ENCODE assay signal across 24 cellular contexts in genomic region chr9:72864327-72864726, GRCh38.
"Had no signal": no experiment of that assay in that cellular context is flagged by ENCODE, and none has a peak within 500 bp of the region (broad histone marks: within the 10 kb centered on the region; RNA-seq: fewer than 3 reads in every experiment).

No MANE protein-coding gene starts in this region.

- H3K9ac ChIP-seq: neural progenitor cell had no signal

- ATAC-seq: activated CD8-positive, alpha-beta T cell treated with anti-CD3 and anti-CD28 coated beads for 36 hours; activated naive CD8-positive, alpha-beta T cell treated with anti-CD3 and anti-CD28 coated beads, Interleukin-2, amount 50 U/mL, for 24 hours; left lobe of liver; stimulated activated naive CD8-positive, alpha-beta T cell treated with anti-CD3 and anti-CD28 coated beads, Interleukin-15, Interleukin-2, amounts not matched to agents 100 U/mL and 50 U/mL, for 24 hours had no signal

- H3K27ac Mint-ChIP-seq: activated CD8-positive, alpha-beta T cell treated with anti-CD3 and anti-CD28 coated beads for 36 hours; activated naive CD4-positive, alpha-beta T cell treated with anti-CD3 and anti-CD28 coated beads, Interleukin-2, amount 10 ng/mL, durations not matched to agents 7 days and 5 days; activated naive CD8-positive, alpha-beta T cell treated with anti-CD3 and anti-CD28 coated beads, Interleukin-2, amount 50 U/mL, for 24 hours; activated T-cell treated with anti-CD3 and anti-CD28 coated beads, Interleukin-2, amount 50 U/mL, for 24 hours; neural progenitor cell; progenitor cell of endocrine pancreas had no signal

- H3K27me3 ChIP-seq: brain microvascular endothelial cell, dorsolateral prefrontal cortex, neural progenitor cell, right atrium auricular region, transverse colon, uterus had no signal

- H3K4me1 Mint-ChIP-seq: activated naive CD4-positive, alpha-beta T cell treated with anti-CD3 and anti-CD28 coated beads, Interleukin-2, amount 10 ng/mL, durations not matched to agents 7 days and 5 days; activated naive CD8-positive, alpha-beta T cell treated with anti-CD3 and anti-CD28 coated beads, Interleukin-2, amount 50 U/mL, for 24 hours; neural progenitor cell had no signal

- H3K36me3 ChIP-seq: brain microvascular endothelial cell, neural progenitor cell, right atrium auricular region, transverse colon, uterus had no signal

- H3K4me1 ChIP-seq: neural progenitor cell, right atrium auricular region, transverse colon, uterus had no signal

- H3K4me3 Mint-ChIP-seq: activated CD8-positive, alpha-beta T cell treated with anti-CD3 and anti-CD28 coated beads for 36 hours; activated naive CD4-positive, alpha-beta T cell treated with anti-CD3 and anti-CD28 coated beads, Interleukin-2, amount 10 ng/mL, durations not matched to agents 7 days and 5 days; activated naive CD8-positive, alpha-beta T cell treated with anti-CD3 and anti-CD28 coated beads, Interleukin-2, amount 50 U/mL, for 24 hours; activated T-cell treated with anti-CD3 and anti-CD28 coated beads, Interleukin-2, amount 50 U/mL, for 24 hours; neural progenitor cell had no signal

- H3K36me3 Mint-ChIP-seq: activated naive CD4-positive, alpha-beta T cell treated with anti-CD3 and anti-CD28 coated beads, Interleukin-2, amount 10 ng/mL, durations not matched to agents 7 days and 5 days had no signal

- H3K4me2 ChIP-seq: neural progenitor cell had no signal

- H3K9me3 Mint-ChIP-seq: activated CD8-positive, alpha-beta T cell treated with anti-CD3 and anti-CD28 coated beads for 36 hours; activated naive CD4-positive, alpha-beta T cell treated with anti-CD3 and anti-CD28 coated beads, Interleukin-2, amount 10 ng/mL, durations not matched to agents 7 days and 5 days; activated naive CD8-positive, alpha-beta T cell treated with anti-CD3 and anti-CD28 coated beads, Interleukin-2, amount 50 U/mL, for 24 hours; activated T-cell treated with anti-CD3 and anti-CD28 coated beads, Interleukin-2, amount 50 U/mL, for 24 hours had no signal

- H2AFZ ChIP-seq: neural progenitor cell had no signal

- H3K27ac ChIP-seq: brain microvascular endothelial cell, dorsolateral prefrontal cortex, neural progenitor cell, right atrium auricular region, transverse colon, uterus had no signal

- DNase-seq: activated CD4-positive, alpha-beta T cell treated with anti-CD3 and anti-CD28 coated beads for 48 hours; activated CD4-positive, CD25-positive, alpha-beta regulatory T cell; activated CD8-positive, alpha-beta T cell treated with anti-CD3 and anti-CD28 coated beads for 36 hours; activated effector memory CD4-positive, alpha-beta T cell treated with Interleukin-2 at 50 U/mL for 16 hours; activated naive CD4-positive, alpha-beta T cell treated with anti-CD3 and anti-CD28 coated beads, Interleukin-2, amount 10 ng/mL, durations not matched to agents 7 days and 5 days; activated naive CD8-positive, alpha-beta T cell treated with anti-CD3 and anti-CD28 coated beads, Interleukin-2, amount 50 U/mL, for 24 hours; activated T-cell treated with anti-CD3 and anti-CD28 coated beads, Interleukin-2, amount 50 U/mL, for 24 hours; aorta; brain microvascular endothelial cell; central memory CD4-positive, alpha-beta T cell; dorsolateral prefrontal cortex; foreskin melanocyte; glutamatergic neuron; hypothalamus; stimulated activated CD4-positive, alpha-beta T cell treated with anti-CD3 and anti-CD28 coated beads, Interleukin-12 subunit alpha, Interleukin-12 subunit beta, amount 100 ng/mL, for 4 hours; stimulated activated CD4-positive, alpha-beta T cell treated with anti-CD3 and anti-CD28 coated beads, Interleukin-1b, Interleukin-23, amount 100 ng/mL, for 48 hours; stimulated activated naive CD8-positive, alpha-beta T cell treated with anti-CD3 and anti-CD28 coated beads, Interleukin-15, Interleukin-2, amounts not matched to agents 100 U/mL and 50 U/mL, for 24 hours; transverse colon; uterus had no signal

- H3K4me3 ChIP-seq: dorsolateral prefrontal cortex, lung, neural progenitor cell, right atrium auricular region, transverse colon, uterus had no signal

- H3K9me3 ChIP-seq: right atrium auricular region, transverse colon, uterus had no signal

- H3K27me3 Mint-ChIP-seq: activated CD8-positive, alpha-beta T cell treated with anti-CD3 and anti-CD28 coated beads for 36 hours had no signal
